In genomic region chr14:102584871-102585869, GRCh38 we compare ENCODE assay signal across 1 cellular context.
TF ChIP-seq lines count a peak whose summit lies in the region.

No MANE protein-coding gene starts in this region.

TF ChIP-seq in HepG2, 621 proteins besides CTCF, POLR2A, EP300 and RAD21 (continued from another document):
- TF ChIP-seq ZNF687 (CRISPR knock-in tag; IDR thresholded peaks at IDR 0.05) (peak; percentile 97), ZNF770 (CRISPR knock-in tag; IDR thresholded peaks at IDR 0.05) (peak; percentile 27; the same call in 1 of the 2 replicates), GTF3A (CRISPR knock-in tag; conservative IDR thresholded peaks at IDR 0.05) (no peak), FOXK2 (IDR thresholded peaks at IDR 0.05) (no peak), RBAK (CRISPR knock-in tag; IDR thresholded peaks at IDR 0.05) (no peak), GZF1 (CRISPR knock-in tag; IDR thresholded peaks at IDR 0.05) (peak; percentile 78), ZNF296 (CRISPR knock-in tag; conservative IDR thresholded peaks at IDR 0.05) (no peak), ZNF772 (CRISPR knock-in tag; IDR thresholded peaks at IDR 0.05) (no peak), ZNF235 (CRISPR knock-in tag; IDR thresholded peaks at IDR 0.05; ENCODE audit: borderline replicate concordance) (no peak), ZSCAN9 (CRISPR knock-in tag; IDR thresholded peaks at IDR 0.05; ENCODE audit: borderline replicate concordance) (no peak), MAFF (IDR thresholded peaks at IDR 0.05; ENCODE audit: low read depth, low read length) (no peak), ZNF251 (CRISPR knock-in tag; IDR thresholded peaks at IDR 0.05) (no peak), ZNF75D (CRISPR knock-in tag; IDR thresholded peaks at IDR 0.05; ENCODE audit: borderline replicate concordance) (no peak), ZNF674 (CRISPR knock-in tag; IDR thresholded peaks at IDR 0.05; ENCODE audit: low read depth) (no peak), ZNF142 (CRISPR knock-in tag; IDR thresholded peaks at IDR 0.05) (no peak), ZNF12 (CRISPR knock-in tag; IDR thresholded peaks at IDR 0.05) (no peak), SETDB1 (CRISPR knock-in tag; IDR thresholded peaks at IDR 0.05; ENCODE audit: borderline replicate concordance) (no peak), ZNF121 (CRISPR knock-in tag; IDR thresholded peaks at IDR 0.05) (no peak), ZEB1 (IDR thresholded peaks at IDR 0.05; ENCODE audit: insufficient replicate concordance, low read depth) (no peak), ZNF224 (CRISPR knock-in tag; IDR thresholded peaks at IDR 0.05) (0 out of 2 replicates have a peak, but pooled peaks have one; percentile 18), SNAPC5 (CRISPR knock-in tag; IDR thresholded peaks at IDR 0.05; ENCODE audit: borderline replicate concordance) (no peak), ZNF496 (CRISPR knock-in tag; IDR thresholded peaks at IDR 0.05; ENCODE audit: insufficient replicate concordance) (no peak), PRMT3 (CRISPR knock-in tag; IDR thresholded peaks at IDR 0.05; ENCODE audit: borderline replicate concordance, low read depth) (no peak), SRSF1 (optimal IDR thresholded peaks at IDR 0.05; ENCODE audit: low read depth, low read length) (no peak)
- TF ChIP-seq, protein P1, sequence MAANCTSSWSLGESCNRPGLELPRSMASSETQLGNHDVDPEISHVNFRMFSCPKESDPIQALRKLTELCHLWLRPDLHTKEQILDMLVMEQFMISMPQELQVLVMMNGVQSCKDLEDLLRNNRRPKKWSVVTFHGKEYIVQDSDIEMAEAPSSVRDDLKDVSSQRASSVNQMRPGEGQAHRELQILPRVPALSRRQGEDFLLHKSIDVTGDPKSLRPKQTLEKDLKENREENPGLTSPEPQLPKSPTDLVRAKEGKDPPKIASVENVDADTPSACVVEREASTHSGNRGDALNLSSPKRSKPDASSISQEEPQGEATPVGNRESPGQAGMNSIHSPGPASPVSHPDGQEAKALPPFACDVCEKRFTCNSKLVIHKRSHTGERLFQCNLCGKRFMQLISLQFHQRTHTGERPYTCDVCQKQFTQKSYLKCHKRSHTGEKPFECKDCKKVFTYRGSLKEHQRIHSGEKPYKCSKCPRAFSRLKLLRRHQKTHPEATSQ (CRISPR knock-in tag; IDR thresholded peaks at IDR 0.05; ENCODE audit: borderline replicate concordance) = no peak
- TF ChIP-seq, protein P2, sequence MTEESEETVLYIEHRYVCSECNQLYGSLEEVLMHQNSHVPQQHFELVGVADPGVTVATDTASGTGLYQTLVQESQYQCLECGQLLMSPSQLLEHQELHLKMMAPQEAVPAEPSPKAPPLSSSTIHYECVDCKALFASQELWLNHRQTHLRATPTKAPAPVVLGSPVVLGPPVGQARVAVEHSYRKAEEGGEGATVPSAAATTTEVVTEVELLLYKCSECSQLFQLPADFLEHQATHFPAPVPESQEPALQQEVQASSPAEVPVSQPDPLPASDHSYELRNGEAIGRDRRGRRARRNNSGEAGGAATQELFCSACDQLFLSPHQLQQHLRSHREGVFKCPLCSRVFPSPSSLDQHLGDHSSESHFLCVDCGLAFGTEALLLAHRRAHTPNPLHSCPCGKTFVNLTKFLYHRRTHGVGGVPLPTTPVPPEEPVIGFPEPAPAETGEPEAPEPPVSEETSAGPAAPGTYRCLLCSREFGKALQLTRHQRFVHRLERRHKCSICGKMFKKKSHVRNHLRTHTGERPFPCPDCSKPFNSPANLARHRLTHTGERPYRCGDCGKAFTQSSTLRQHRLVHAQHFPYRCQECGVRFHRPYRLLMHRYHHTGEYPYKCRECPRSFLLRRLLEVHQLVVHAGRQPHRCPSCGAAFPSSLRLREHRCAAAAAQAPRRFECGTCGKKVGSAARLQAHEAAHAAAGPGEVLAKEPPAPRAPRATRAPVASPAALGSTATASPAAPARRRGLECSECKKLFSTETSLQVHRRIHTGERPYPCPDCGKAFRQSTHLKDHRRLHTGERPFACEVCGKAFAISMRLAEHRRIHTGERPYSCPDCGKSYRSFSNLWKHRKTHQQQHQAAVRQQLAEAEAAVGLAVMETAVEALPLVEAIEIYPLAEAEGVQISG (CRISPR knock-in tag; IDR thresholded peaks at IDR 0.05) = no peak
- TF ChIP-seq, protein P3, sequence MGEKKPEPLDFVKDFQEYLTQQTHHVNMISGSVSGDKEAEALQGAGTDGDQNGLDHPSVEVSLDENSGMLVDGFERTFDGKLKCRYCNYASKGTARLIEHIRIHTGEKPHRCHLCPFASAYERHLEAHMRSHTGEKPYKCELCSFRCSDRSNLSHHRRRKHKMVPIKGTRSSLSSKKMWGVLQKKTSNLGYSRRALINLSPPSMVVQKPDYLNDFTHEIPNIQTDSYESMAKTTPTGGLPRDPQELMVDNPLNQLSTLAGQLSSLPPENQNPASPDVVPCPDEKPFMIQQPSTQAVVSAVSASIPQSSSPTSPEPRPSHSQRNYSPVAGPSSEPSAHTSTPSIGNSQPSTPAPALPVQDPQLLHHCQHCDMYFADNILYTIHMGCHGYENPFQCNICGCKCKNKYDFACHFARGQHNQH (CRISPR knock-in tag; IDR thresholded peaks at IDR 0.05) = no peak
TF ChIP-seq in HepG2: peak in this region for 56.
